1 cellular context compared by ENCODE assay signal in genomic region chr1:37752213-37752582, GRCh38.
TF ChIP-seq lines count a peak whose summit lies in the region.

No MANE protein-coding gene starts in this region.

TF ChIP-seq in HepG2, 621 proteins besides CTCF, POLR2A, EP300 and RAD21:
- TF ChIP-seq GFI1 (CRISPR knock-in tag; IDR thresholded peaks at IDR 0.05; ENCODE audit: borderline replicate concordance) (no peak), ZNF7 (CRISPR knock-in tag; IDR thresholded peaks at IDR 0.05) (no peak), SYNCRIP (IDR thresholded peaks at IDR 0.05; ENCODE audit: insufficient read depth, low read depth, low read length) (no peak), ATF7-NPFF (CRISPR knock-in tag; IDR thresholded peaks at IDR 0.05; ENCODE audit: low read depth) (no peak), IRF9 (CRISPR knock-in tag; IDR thresholded peaks at IDR 0.05; ENCODE audit: borderline replicate concordance) (no peak), HCFC1 (IDR thresholded peaks at IDR 0.05; ENCODE audit: low read depth, low read length) (no peak), ZNF574 (CRISPR knock-in tag; IDR thresholded peaks at IDR 0.05) (no peak), ZBTB40 (IDR thresholded peaks at IDR 0.05) (no peak), ZBTB40 (CRISPR knock-in tag; IDR thresholded peaks at IDR 0.05) (no peak), ZNF674 (CRISPR knock-in tag; IDR thresholded peaks at IDR 0.05; ENCODE audit: low read depth) (no peak), KAT7 (CRISPR knock-in tag; IDR thresholded peaks at IDR 0.05; ENCODE audit: borderline replicate concordance) (no peak), CEBPG (CRISPR knock-in tag; IDR thresholded peaks at IDR 0.05) (no peak), ZNF17 (CRISPR knock-in tag; IDR thresholded peaks at IDR 0.05) (no peak), GPN1 (CRISPR knock-in tag; IDR thresholded peaks at IDR 0.05; ENCODE audit: borderline replicate concordance) (no peak), ZMYM3 (CRISPR knock-in tag; IDR thresholded peaks at IDR 0.05) (no peak), DNMT1 (CRISPR knock-in tag; IDR thresholded peaks at IDR 0.05) (no peak), ELF4 (CRISPR knock-in tag; IDR thresholded peaks at IDR 0.05; ENCODE audit: borderline replicate concordance) (no peak), ZBTB7B (CRISPR knock-in tag; IDR thresholded peaks at IDR 0.05) (no peak)
